ENCODE assay signal across 11 cellular contexts in the genomic region with DNA sequence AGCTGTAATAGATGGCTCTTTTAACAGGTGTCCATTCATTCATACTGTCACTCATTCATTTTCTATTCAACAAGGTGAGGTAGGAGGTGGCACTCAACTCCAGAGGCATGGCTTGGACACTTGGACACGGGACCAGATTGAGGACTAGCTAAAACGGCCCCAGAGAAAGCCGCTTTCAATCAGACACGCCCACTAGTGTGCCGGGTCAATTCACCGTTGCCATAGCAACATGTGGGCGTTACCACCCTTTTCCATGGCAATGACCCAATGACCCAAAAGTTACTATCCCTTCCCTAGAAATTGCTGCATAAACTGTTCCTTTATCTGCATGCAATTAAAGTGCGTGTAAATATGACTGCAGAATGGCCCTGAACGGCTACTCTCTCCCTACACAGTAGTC. TPM values are rescaled to one million over a fixed set of nuclear protein-coding genes. Genes with fewer than 3 reads are reported as not detected.
DNase-seq lines count a peak whose midpoint lies in the region; ATAC-seq and TF ChIP-seq lines count a peak whose summit lies in the region.
"Had no signal": no experiment of that assay in that cellular context is flagged by ENCODE, and none has a peak within 500 bp of the region (broad histone marks: within the 10 kb centered on the region; RNA-seq: fewer than 3 reads in every experiment).

No MANE protein-coding gene starts in this region.

- H4K20me1 ChIP-seq in osteoblast (ENCODE audit: insufficient read depth, low read length), result no peaks in the 10 kb centered on the region

- no peaks in the 10 kb centered on the region for H3K36me3 ChIP-seq in left ventricle myocardium inferior
- H3K36me3 ChIP-seq in osteoblast (ENCODE audit: insufficient read depth, low read length), result no peaks in the 10 kb centered on the region

- no peak for ATAC-seq in HG02588 (IDR thresholded peaks at IDR 0.05; ENCODE audit: unreplicated experiment)
- ATAC-seq in GM21576 (IDR thresholded peaks at IDR 0.05; ENCODE audit: unreplicated experiment), result no peak
- ATAC-seq in GM21528 (IDR thresholded peaks at IDR 0.05; ENCODE audit: low FRiP score, unreplicated experiment), result no peak

- TF ChIP-seq CTCF in left ventricle myocardium inferior (IDR thresholded peaks at IDR 0.05; ENCODE audit: borderline replicate concordance), result no peak
- TF ChIP-seq CTCF in osteoblast (IDR thresholded peaks at IDR 0.05; ENCODE audit: extremely low read depth, low read depth, low read length), result no peak

- H3K4me3 ChIP-seq in left ventricle myocardium inferior (peak overlapping the region; percentile 28), osteoblast (ENCODE audit: insufficient read depth, low read length) (no peak overlapping the region)

- H3K79me2 ChIP-seq in osteoblast (ENCODE audit: insufficient read depth, low read length), result no peaks in the 10 kb centered on the region

- H3K27me3 ChIP-seq in left ventricle myocardium inferior (ENCODE audit: low read depth) (no peaks in the 10 kb centered on the region), osteoblast (ENCODE audit: insufficient read depth, low read length) (peaks cover 12% of the 10 kb centered on the region)

- H3K9me3 ChIP-seq in left ventricle myocardium inferior (replicated peaks), result no peaks in the 10 kb centered on the region
- H3K9me3 ChIP-seq in osteoblast (ENCODE audit: low read depth, low read length), result no peaks in the 10 kb centered on the region

- H2AFZ ChIP-seq in osteoblast (ENCODE audit: low read length), result peak overlapping the region; percentile 91

- H3K27ac ChIP-seq in angular gyrus (ENCODE audit: low read depth, low read length) (peak overlapping the region; percentile 73), left ventricle myocardium inferior (replicated peaks) (peak overlapping the region; percentile 89), osteoblast (ENCODE audit: low read depth, low read length) (peak overlapping the region; percentile 44)
- H3K27ac ChIP-seq: HL-60 had no signal

- peak; percentile 56 for DNase-seq in CD1c-positive myeloid dendritic cell (ENCODE audit: extremely low spot score)
- peak; percentile 34 for DNase-seq in left ventricle myocardium inferior
- DNase-seq in osteoblast (ENCODE audit: insufficient read length, low spot score, missing footprints), result no peak
- no peak for DNase-seq in cortex of kidney (lab: John Stamatoyannopoulos, UW)
- DNase-seq: CD4-positive, CD25-positive, alpha-beta regulatory T cell; NCI-H526 treated with DMSO at 0.1 percent for 48 hours had no signal

- H3K4me2 ChIP-seq in osteoblast (ENCODE audit: insufficient read depth, low read length), result peak overlapping the region; percentile 64

- intact Hi-C loops in left ventricle myocardium inferior (cut with micrococcal nuclease), result no loop called here

- peaks cover 53% of the 10 kb centered on the region for H3K4me1 ChIP-seq in left ventricle myocardium inferior
- peaks cover 16% of the 10 kb centered on the region for H3K4me1 ChIP-seq in osteoblast (ENCODE audit: insufficient read depth, low read length)

RNA-seq across cellular contexts. Expression of a gene that starts 49.2 kb away (rescaled TPM):
- total RNA-seq in left ventricle myocardium inferior (8.1 TPM), osteoblast (3.6 and 3.8 TPM in 2 replicates)

Comparison
In these comparisons a context has a peak if more than half of its experiments do, and no peak if none do; other contexts are left out.
1. DNase-seq: peak in CD1c-positive myeloid dendritic cell (single experiment) and left ventricle myocardium inferior (single experiment); none in osteoblast (single experiment) and cortex of kidney (single experiment).
2. Peak in every context shown above with its lines, with median percentiles within 50 percentile points of each other: H3K27ac ChIP-seq.